Comparison of ENCODE assay signal across 8 cellular contexts in genomic region chr15:73053398-73053723, GRCh38. TPM values are rescaled to one million over a fixed set of nuclear protein-coding genes. Genes with fewer than 3 reads are reported as not detected.
DNase-seq lines count a peak whose midpoint lies in the region; ATAC-seq and TF ChIP-seq lines count a peak whose summit lies in the region.

No MANE protein-coding gene starts in this region.

- peak overlapping the region in 7 of 12 donors; percentile 55 to 96 (median 80) for H3K27ac ChIP-seq in heart left ventricle
- peak overlapping the region; percentile 79 to 83 for H3K27ac ChIP-seq in breast epithelium
- peak overlapping the region; percentile 74 for H3K27ac ChIP-seq in vagina

- no peaks in the 10 kb centered on the region for H3K36me3 ChIP-seq in heart left ventricle
- H3K36me3 ChIP-seq in breast epithelium = no peaks in the 10 kb centered on the region
- no peaks in the 10 kb centered on the region for H3K36me3 ChIP-seq in vagina

- TF ChIP-seq POLR2A in heart left ventricle (IDR thresholded peaks at IDR 0.05) = no peak
- no peak for TF ChIP-seq POLR2A in breast epithelium (IDR thresholded peaks at IDR 0.05)
- no peak for TF ChIP-seq POLR2A in vagina (IDR thresholded peaks at IDR 0.05)

- H3K27me3 ChIP-seq in heart left ventricle (peaks cover 0 to 40% (median 0%) of the 10 kb centered on the region in 9 donors), breast epithelium (no peaks in the 10 kb centered on the region), mononuclear cell (ENCODE audit: insufficient read depth, low read length) (peaks cover 81% of the 10 kb centered on the region), vagina (no peaks in the 10 kb centered on the region)

- peaks cover 0 to 19% (median 8%) of the 10 kb centered on the region in 12 donors for H3K4me1 ChIP-seq in heart left ventricle
- H3K4me1 ChIP-seq in breast epithelium = no peaks in the 10 kb centered on the region
- H3K4me1 ChIP-seq in mononuclear cell (ENCODE audit: insufficient read depth, low read length) = peaks cover 8% of the 10 kb centered on the region
- H3K4me1 ChIP-seq in vagina = peaks cover 28% of the 10 kb centered on the region

- WGBS in heart left ventricle, 4 donors = 4 to 13% (median 8%) methylated on average over 8 of the region's 8 CpGs

- TF ChIP-seq CTCF in heart left ventricle (IDR thresholded peaks at IDR 0.05) = no peak
- no peak for TF ChIP-seq CTCF in breast epithelium (IDR thresholded peaks at IDR 0.05)
- TF ChIP-seq CTCF in vagina (IDR thresholded peaks at IDR 0.05) = no peak

- H3K4me3 ChIP-seq in heart left ventricle = peak overlapping the region in 11 of 12 donors; percentile 67 to 97 (median 82)
- peak overlapping the region; percentile 70 to 87 (median 72) for H3K4me3 ChIP-seq in breast epithelium
- peak overlapping the region; percentile 40 for H3K4me3 ChIP-seq in mononuclear cell (ENCODE audit: low read length)
- peak overlapping the region; percentile 71 to 87 for H3K4me3 ChIP-seq in vagina

- DNase-seq in heart left ventricle (no peak), cardiac septum (ENCODE audit: low spot score) (no peak), breast epithelium (ENCODE audit: low spot score in 2 of 2) (no peak), vagina (ENCODE audit: extremely low spot score in 2 of 2) (no peak), hippocampal formation (lab: John Stamatoyannopoulos, UW) (no peak), ureter (ENCODE audit: low spot score) (no peak)
- DNase-seq in stimulated activated CD4-positive, alpha-beta T cell treated with anti-CD3 and anti-CD28 coated beads, Interleukin-12 subunit alpha, Interleukin-12 subunit beta, amount 100 ng/mL, for 4 hours = no peak

- no peak for ATAC-seq in heart left ventricle

- intact Hi-C loops in heart left ventricle (cut with DNase I) (loop anchor here in 2 of 10 donors (2.0 to 10.0 kb wide), 2 partner anchors 269 to 271 kb away; partner anchors contain the start of gene ADPGK (in 2 of the 2)), cardiac septum (cut with DNase I) (loop anchor here (5.0 kb wide), 1 partner anchor 271 kb away; the partner anchor contains the start of gene ADPGK), breast epithelium (cut with DNase I; ENCODE audit: low total_unique reads) (no loop called here), vagina (cut with DNase I) (loop anchor here (10.0 kb wide), 1 partner anchor 79 kb away; no protein-coding TSS in a partner anchor)

- no peaks in the 10 kb centered on the region for H3K9me3 ChIP-seq in heart left ventricle
- H3K9me3 ChIP-seq in breast epithelium = no peaks in the 10 kb centered on the region
- H3K9me3 ChIP-seq in mononuclear cell (ENCODE audit: low read depth, low read length) = no peaks in the 10 kb centered on the region
- no peaks in the 10 kb centered on the region for H3K9me3 ChIP-seq in vagina

RNA-seq across cellular contexts. Expression of gene NEO1, which starts 1.1 kb away (rescaled TPM):
- total RNA-seq in heart left ventricle (10 to 100 TPM; 10.7 to 31.5 (median 13.5) TPM), cardiac septum (8.7 TPM), breast epithelium (10 to 100 TPM; 21.3 to 66.3 (median 27.5) TPM), mononuclear cell (9.6 TPM), vagina (21.9 TPM), ureter (36.0 TPM)
- polyA plus RNA-seq in heart left ventricle = 1 to 10 TPM; 4.4 to 6.6 TPM
